ENCODE assay signal across 1 cellular context in the genomic region with DNA sequence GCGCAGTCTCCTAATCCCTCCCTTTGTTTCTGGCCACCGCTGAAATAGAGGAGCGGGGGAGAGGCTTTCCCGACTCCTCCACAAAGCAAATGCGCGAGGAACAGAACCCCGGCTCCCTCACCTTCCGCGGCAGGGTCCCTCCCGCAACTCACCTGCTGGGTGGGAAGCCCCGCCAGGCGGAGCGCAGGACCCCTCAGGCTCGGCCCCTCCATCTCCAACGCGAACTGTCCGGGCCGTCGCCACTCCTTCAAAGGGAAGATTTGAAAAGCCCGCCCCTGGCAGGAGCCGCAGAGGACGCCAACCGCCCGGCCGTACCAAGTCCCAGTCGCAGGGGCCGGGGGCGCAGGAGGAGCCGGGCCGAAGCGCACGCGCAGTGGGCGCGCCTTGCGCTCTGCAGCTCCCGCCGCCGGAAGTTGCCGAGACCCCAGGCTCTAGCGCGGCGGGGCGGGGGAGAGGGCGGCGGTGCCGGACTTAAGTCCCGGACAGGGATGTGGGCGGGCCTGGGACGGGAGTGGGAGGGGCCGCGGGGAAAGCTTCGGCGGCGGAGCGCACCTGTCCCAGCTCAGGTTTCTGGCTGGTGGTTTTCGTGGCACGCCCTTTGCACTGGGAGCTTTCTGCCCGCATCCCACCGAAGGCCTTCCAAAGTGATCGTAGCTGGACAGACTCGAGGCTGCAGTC.
TF ChIP-seq lines count a peak whose summit lies in the region.

A gene with protein sequence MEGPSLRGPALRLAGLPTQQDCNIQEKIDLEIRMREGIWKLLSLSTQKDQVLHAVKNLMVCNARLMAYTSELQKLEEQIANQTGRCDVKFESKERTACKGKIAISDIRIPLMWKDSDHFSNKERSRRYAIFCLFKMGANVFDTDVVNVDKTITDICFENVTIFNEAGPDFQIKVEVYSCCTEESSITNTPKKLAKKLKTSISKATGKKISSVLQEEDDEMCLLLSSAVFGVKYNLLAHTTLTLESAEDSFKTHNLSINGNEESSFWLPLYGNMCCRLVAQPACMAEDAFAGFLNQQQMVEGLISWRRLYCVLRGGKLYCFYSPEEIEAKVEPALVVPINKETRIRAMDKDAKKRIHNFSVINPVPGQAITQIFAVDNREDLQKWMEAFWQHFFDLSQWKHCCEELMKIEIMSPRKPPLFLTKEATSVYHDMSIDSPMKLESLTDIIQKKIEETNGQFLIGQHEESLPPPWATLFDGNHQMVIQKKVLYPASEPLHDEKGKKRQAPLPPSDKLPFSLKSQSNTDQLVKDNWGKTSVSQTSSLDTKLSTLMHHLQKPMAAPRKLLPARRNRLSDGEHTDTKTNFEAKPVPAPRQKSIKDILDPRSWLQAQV (minus strand): TSS at position 446 of the 678 bp plus-strand sequence. CDS start 234 bp downstream, at position 212.

TF ChIP-seq in HEK293, 187 proteins besides CTCF, POLR2A, EP300 and RAD21 (continued from another document):
- TF ChIP-seq, protein P1, sequence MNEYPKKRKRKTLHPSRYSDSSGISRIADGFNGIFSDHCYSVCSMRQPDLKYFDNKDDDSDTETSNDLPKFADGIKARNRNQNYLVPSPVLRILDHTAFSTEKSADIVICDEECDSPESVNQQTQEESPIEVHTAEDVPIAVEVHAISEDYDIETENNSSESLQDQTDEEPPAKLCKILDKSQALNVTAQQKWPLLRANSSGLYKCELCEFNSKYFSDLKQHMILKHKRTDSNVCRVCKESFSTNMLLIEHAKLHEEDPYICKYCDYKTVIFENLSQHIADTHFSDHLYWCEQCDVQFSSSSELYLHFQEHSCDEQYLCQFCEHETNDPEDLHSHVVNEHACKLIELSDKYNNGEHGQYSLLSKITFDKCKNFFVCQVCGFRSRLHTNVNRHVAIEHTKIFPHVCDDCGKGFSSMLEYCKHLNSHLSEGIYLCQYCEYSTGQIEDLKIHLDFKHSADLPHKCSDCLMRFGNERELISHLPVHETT (tag by site-specific recombination; IDR thresholded peaks at IDR 0.05): peak; percentile 44; the same call in 1 of the 2 replicates
TF ChIP-seq in HEK293: peak in this region for 41.
